29 cellular contexts compared by ENCODE assay signal in the genomic region with DNA sequence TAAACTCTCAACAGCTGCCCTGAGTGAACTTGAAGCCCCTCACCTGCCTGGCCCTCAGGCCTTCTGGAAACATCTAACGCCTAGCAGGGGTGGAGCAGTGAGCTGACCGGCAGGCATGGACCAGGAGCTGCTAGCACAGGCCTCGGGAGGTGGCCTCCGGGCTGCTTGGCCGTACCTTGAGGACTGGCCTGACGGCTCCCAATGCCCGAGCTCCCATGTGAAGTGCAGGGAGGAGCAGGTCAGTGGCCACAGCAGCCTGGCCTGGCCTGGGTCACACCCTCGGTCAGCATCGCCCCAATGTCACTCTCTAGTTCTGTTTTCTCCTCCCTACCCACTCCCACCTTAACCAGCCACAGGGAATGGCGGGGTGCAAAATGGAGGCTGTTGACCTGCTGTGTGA. TPM values are rescaled to one million over a fixed set of nuclear protein-coding genes. Genes with fewer than 3 reads are reported as not detected.
DNase-seq lines count a peak whose midpoint lies in the region; ATAC-seq and TF ChIP-seq lines count a peak whose summit lies in the region.
"Had no signal": no experiment of that assay in that cellular context is flagged by ENCODE, and none has a peak within 500 bp of the region (broad histone marks: within the 10 kb centered on the region; RNA-seq: fewer than 3 reads in every experiment).

No MANE protein-coding gene starts in this region.

- H3F3A ChIP-seq in smooth muscle cell (ENCODE audit: low read depth), result peaks cover 3% of the 10 kb centered on the region

- no peak overlapping the region for H3K56ac ChIP-seq in IMR-90 (ENCODE audit: extremely low read depth, insufficient read depth, low read length)

- peak overlapping the region; percentile 36; the same call in 1 of the 2 replicates for H3K23ac ChIP-seq in IMR-90 (ENCODE audit: low read depth, low read length)

- no peaks in the 10 kb centered on the region for H3K27me3 ChIP-seq in IMR-90 (ENCODE audit: control insufficient read depth, insufficient read depth, low read length)
- H3K27me3 ChIP-seq in right lobe of liver, result no peaks in the 10 kb centered on the region
- H3K27me3 ChIP-seq in smooth muscle cell (ENCODE audit: low read depth), result no peaks in the 10 kb centered on the region
- H3K27me3 ChIP-seq: BLaER1, tibial artery had no signal

- H3K9me3 ChIP-seq in IMR-90 (ENCODE audit: control insufficient read depth, insufficient read depth, low read length), result no peaks in the 10 kb centered on the region
- H3K9me3 ChIP-seq in right lobe of liver, result no peaks in the 10 kb centered on the region
- H3K9me3 ChIP-seq in smooth muscle cell (replicated peaks; ENCODE audit: low read depth), result no peaks in the 10 kb centered on the region
- H3K9me3 ChIP-seq: BLaER1, SK-N-SH, tibial artery had no signal

- H2AFZ ChIP-seq in IMR-90 (replicated peaks; ENCODE audit: low read length, poor library complexity) (peak overlapping the region; percentile 17), smooth muscle cell (ENCODE audit: low read depth) (no peak overlapping the region)

- H3K18ac ChIP-seq in IMR-90 (ENCODE audit: low read depth, low read length), result peak overlapping the region; percentile 66; the same call in 1 of the 2 replicates

- H3K4me3 Mint-ChIP-seq in dendritic cell treated with granulocyte-macrophage colony-stimulating factor and Interleukin-4, amounts not matched to agents 40 ng/mL and 50 ng/mL, for 4 days, result no peak overlapping the region
- H3K4me3 Mint-ChIP-seq in activated CD4-positive, alpha-beta memory T cell treated with anti-CD3 and anti-CD28 coated beads for 36 hours, result no peak overlapping the region
- H3K4me3 Mint-ChIP-seq: activated CD8-positive, alpha-beta T cell treated with anti-CD3 and anti-CD28 coated beads, Interleukin-2, amount 10 ng/mL, durations not matched to agents 7 days and 5 days; activated naive CD8-positive, alpha-beta T cell; neural crest cell; T-helper 17 cell had no signal

- H2BK5ac ChIP-seq in IMR-90 (ENCODE audit: low read depth, low read length, poor library complexity, severe bottlenecking), result peak overlapping the region; percentile 70

- peak overlapping the region; percentile 65 for H3K27ac Mint-ChIP-seq in dendritic cell treated with granulocyte-macrophage colony-stimulating factor and Interleukin-4, amounts not matched to agents 40 ng/mL and 50 ng/mL, for 4 days
- no peak overlapping the region for H3K27ac Mint-ChIP-seq in activated CD4-positive, alpha-beta memory T cell treated with anti-CD3 and anti-CD28 coated beads for 36 hours
- H3K27ac Mint-ChIP-seq: activated CD8-positive, alpha-beta T cell treated with anti-CD3 and anti-CD28 coated beads, Interleukin-2, amount 10 ng/mL, durations not matched to agents 7 days and 5 days; activated naive CD8-positive, alpha-beta T cell; T-helper 17 cell had no signal

- TF ChIP-seq CTCF in IMR-90 (conservative IDR thresholded peaks at IDR 0.05; ENCODE audit: low read depth, low read length), result no peak
- TF ChIP-seq CTCF in right lobe of liver (IDR thresholded peaks at IDR 0.05), result no peak
- TF ChIP-seq CTCF in smooth muscle cell (IDR thresholded peaks at IDR 0.05; ENCODE audit: borderline replicate concordance, insufficient read depth, poor library complexity, severe bottlenecking), result no peak
- no peak for TF ChIP-seq CTCF in omental fat pad (IDR thresholded peaks at IDR 0.05)

- intact Hi-C loops in IMR-90 (cut with micrococcal nuclease) (loop anchor here (5.0 kb wide), 1 partner anchor 108 kb away; no protein-coding TSS in a partner anchor), right lobe of liver (cut with DNase I) (no loop called here)
- intact Hi-C loops in dendritic cell treated with granulocyte-macrophage colony-stimulating factor and Interleukin-4, amounts not matched to agents 40 ng/mL and 50 ng/mL, for 4 days (cut with micrococcal nuclease), result no loop called here
- intact Hi-C loops in activated CD4-positive, alpha-beta memory T cell treated with anti-CD3 and anti-CD28 coated beads for 36 hours (cut with micrococcal nuclease), result no loop called here

- H2BK20ac ChIP-seq in IMR-90 (ENCODE audit: low read depth, low read length), result peak overlapping the region; percentile 47

- H3K9me3 Mint-ChIP-seq in dendritic cell treated with granulocyte-macrophage colony-stimulating factor and Interleukin-4, amounts not matched to agents 40 ng/mL and 50 ng/mL, for 4 days, result no peaks in the 10 kb centered on the region
- no peaks in the 10 kb centered on the region for H3K9me3 Mint-ChIP-seq in activated CD4-positive, alpha-beta memory T cell treated with anti-CD3 and anti-CD28 coated beads for 36 hours
- H3K9me3 Mint-ChIP-seq: neural crest cell had no signal

- H3K36me3 Mint-ChIP-seq in dendritic cell treated with granulocyte-macrophage colony-stimulating factor and Interleukin-4, amounts not matched to agents 40 ng/mL and 50 ng/mL, for 4 days (ENCODE audit: low read depth), result peaks cover 3% of the 10 kb centered on the region
- H3K36me3 Mint-ChIP-seq in activated CD4-positive, alpha-beta memory T cell treated with anti-CD3 and anti-CD28 coated beads for 36 hours, result no peaks in the 10 kb centered on the region
- H3K36me3 Mint-ChIP-seq: activated naive CD8-positive, alpha-beta T cell had no signal

- DNase-seq in IMR-90 (no peak), right lobe of liver (no peak), smooth muscle cell (lab: John Stamatoyannopoulos, UW; ENCODE audit: unreplicated experiment) (no peak), omental fat pad (ENCODE audit: low spot score) (no peak)
- DNase-seq in activated CD4-positive, alpha-beta memory T cell treated with anti-CD3 and anti-CD28 coated beads for 36 hours, result no peak
- DNase-seq: ACHN; activated CD4-positive, alpha-beta T cell treated with anti-CD3 and anti-CD28 coated beads for 1 hour; activated CD8-positive, alpha-beta T cell treated with anti-CD3 and anti-CD28 coated beads, Interleukin-2, amount 10 ng/mL, durations not matched to agents 7 days and 5 days; activated effector memory CD4-positive, alpha-beta T cell treated with Interleukin-2 at 50 U/mL for 16 hours; anterior cingulate cortex; central memory CD4-positive, alpha-beta T cell; dermis blood vessel endothelial cell; DMS53; GDM1; NCI-H1436; NCI-H2081 treated with DMSO at 0.1 percent for 48 hours; NCI-H774; SK-N-SH; stimulated activated CD4-positive, alpha-beta T cell treated with anti-CD3 and anti-CD28 coated beads, Interleukin-1b, Interleukin-23, amount 100 ng/mL, for 48 hours; stimulated activated CD8-positive, alpha-beta memory T cell treated with anti-CD3 and anti-CD28 coated beads, Interleukin-4, amount 100 ng/mL, for 48 hours; T-helper 17 cell; tibial artery had no signal

- peak overlapping the region; percentile 74; the same call in 1 of the 2 replicates for H2BK120ac ChIP-seq in IMR-90 (ENCODE audit: low read depth, low read length)

- peak overlapping the region; percentile 39; the same call in 1 of the 3 replicates for H2BK15ac ChIP-seq in IMR-90 (ENCODE audit: low read depth, low read length)

- peak overlapping the region; percentile 88 for H4K5ac ChIP-seq in IMR-90 (ENCODE audit: low read depth, low read length)

- POLR2A ChIA-PET in IMR-90 (lab: Charles Lee; ENCODE audit: unreplicated experiment), result no interaction called here
- POLR2A ChIA-PET in activated CD4-positive, alpha-beta memory T cell treated with anti-CD3 and anti-CD28 coated beads for 36 hours (lab: Charles Lee), result no interaction called here

- TF ChIP-seq RAD21 in IMR-90 (IDR thresholded peaks at IDR 0.05; ENCODE audit: low read length), result no peak

- H2AK9ac ChIP-seq in IMR-90 (replicated peaks; ENCODE audit: low read depth, low read length, poor library complexity), result peak overlapping the region; percentile 79

- H3K79me2 ChIP-seq in smooth muscle cell (ENCODE audit: low read depth), result peaks cover 98% of the 10 kb centered on the region

- ATAC-seq in IMR-90 (ENCODE audit: low read depth) (no peak), right lobe of liver (peak in 3 of 4 donors; percentile 24 to 53 (median 26)), omental fat pad (ENCODE audit: low FRiP score) (no peak), GM18511 (IDR thresholded peaks at IDR 0.05; ENCODE audit: unreplicated experiment) (no peak)
- ATAC-seq: activated CD8-positive, alpha-beta T cell treated with anti-CD3 and anti-CD28 coated beads, Interleukin-2, amount 10 ng/mL, durations not matched to agents 7 days and 5 days; HCT116; T-helper 17 cell had no signal

- H3K36me3 ChIP-seq in IMR-90 (ENCODE audit: control insufficient read depth, insufficient read depth, low read length) (peaks cover 5% of the 10 kb centered on the region), right lobe of liver (no peaks in the 10 kb centered on the region), smooth muscle cell (ENCODE audit: low read depth) (no peaks in the 10 kb centered on the region)
- H3K36me3 ChIP-seq: BLaER1, tibial artery had no signal

- H3K4me2 ChIP-seq in IMR-90 (ENCODE audit: low read depth, low read length), result no peak overlapping the region
- peak overlapping the region; percentile 21 for H3K4me2 ChIP-seq in smooth muscle cell
- H3K4me2 ChIP-seq: BLaER1, SK-N-SH had no signal

- 90% methylated on average over 6 of the region's 10 CpGs; no CpG with 5 or more reads in 1 of the 2 experiments for WGBS in IMR-90 (ENCODE audit: extremely low coverage in 2 of 2, insufficient read length in 1 of 2), 2 experiments
- WGBS in right lobe of liver (ENCODE audit: insufficient coverage, low coverage, low lambda C conversion rate, missing lambda C conversion rate), result 58% methylated on average over 3 of the region's 10 CpGs
- WGBS in smooth muscle cell (ENCODE audit: low lambda C conversion rate), result 93% methylated on average over 10 of the region's 10 CpGs

- peaks cover 26 to 87% of the 10 kb centered on the region in 2 experiments for H3K79me1 ChIP-seq in IMR-90 (ENCODE audit: low read depth in 1 of 2, low read length in 2 of 2)

- H3K27ac ChIP-seq in IMR-90 (ENCODE audit: insufficient read depth, low read length) (peak overlapping the region; percentile 77; the same call in 1 of the 2 replicates), right lobe of liver (peak overlapping the region in 1 of 3 donors; percentile 43), smooth muscle cell (ENCODE audit: low read depth) (peak overlapping the region; percentile 60)
- H3K27ac ChIP-seq: BLaER1, tibial artery had no signal

- H3K4me1 ChIP-seq in IMR-90 (ENCODE audit: control insufficient read depth, insufficient read depth, low read length), result peaks cover 60% of the 10 kb centered on the region
- no peaks in the 10 kb centered on the region for H3K4me1 ChIP-seq in right lobe of liver
- H3K4me1 ChIP-seq in smooth muscle cell (ENCODE audit: low read depth), result peaks cover 14% of the 10 kb centered on the region
- H3K4me1 ChIP-seq: BLaER1, tibial artery had no signal

- peaks cover 50% of the 10 kb centered on the region for H3K9me1 ChIP-seq in IMR-90 (ENCODE audit: insufficient read depth, low read length)

- BruUV-seq in IMR-90 (replicated peaks; lab: Mats Ljungman, UMichigan), result no TSS peak

- H4K20me1 ChIP-seq in IMR-90 (ENCODE audit: insufficient read depth, low read length) (peaks cover 30% of the 10 kb centered on the region), smooth muscle cell (ENCODE audit: low read depth) (peaks cover 88% of the 10 kb centered on the region)

- H2AK5ac ChIP-seq in IMR-90 (ENCODE audit: low read depth, low read length), result peak overlapping the region; percentile 90

- peak overlapping the region; percentile 53 for H4K91ac ChIP-seq in IMR-90 (ENCODE audit: insufficient read depth, low read depth, low read length)

- peaks cover 49% of the 10 kb centered on the region for H3K4me1 Mint-ChIP-seq in dendritic cell treated with granulocyte-macrophage colony-stimulating factor and Interleukin-4, amounts not matched to agents 40 ng/mL and 50 ng/mL, for 4 days (ENCODE audit: low read depth)
- H3K4me1 Mint-ChIP-seq in activated CD4-positive, alpha-beta memory T cell treated with anti-CD3 and anti-CD28 coated beads for 36 hours (ENCODE audit: low read depth), result peaks cover 3% of the 10 kb centered on the region
- H3K4me1 Mint-ChIP-seq: neural crest cell had no signal

- H3K14ac ChIP-seq in IMR-90 (replicated peaks; ENCODE audit: low read depth, low read length), result peak overlapping the region; percentile 35; the same call in 1 of the 2 replicates

- H3K27me3 Mint-ChIP-seq in dendritic cell treated with granulocyte-macrophage colony-stimulating factor and Interleukin-4, amounts not matched to agents 40 ng/mL and 50 ng/mL, for 4 days, result no peaks in the 10 kb centered on the region
- no peaks in the 10 kb centered on the region for H3K27me3 Mint-ChIP-seq in activated CD4-positive, alpha-beta memory T cell treated with anti-CD3 and anti-CD28 coated beads for 36 hours

- no peak overlapping the region for H3K9ac ChIP-seq in IMR-90 (ENCODE audit: low read depth, low read length)
- no peak overlapping the region for H3K9ac ChIP-seq in smooth muscle cell (ENCODE audit: low read depth)
- H3K9ac ChIP-seq: BLaER1, SK-N-SH had no signal

- H3K4me3 ChIP-seq in IMR-90 (ENCODE audit: insufficient read depth, low read depth, low read length), result no peak overlapping the region
- H3K4me3 ChIP-seq in right lobe of liver, result no peak overlapping the region
- no peak overlapping the region for H3K4me3 ChIP-seq in smooth muscle cell
- H3K4me3 ChIP-seq: BLaER1, lung, tibial artery had no signal

- H3K4ac ChIP-seq in IMR-90 (ENCODE audit: low read depth, low read length), result peak overlapping the region; percentile 84

- CTCF ChIA-PET in IMR-90 (lab: Yijun Ruan, JAX), result interaction anchor here (1.0 kb wide), 1 partner anchor 8 kb away, joined by 10 read pairs; no protein-coding TSS in a partner anchor
- CTCF ChIA-PET in activated CD4-positive, alpha-beta memory T cell treated with anti-CD3 and anti-CD28 coated beads for 36 hours (lab: Charles Lee), result no interaction called here

- peak overlapping the region; percentile 6 to 75; a peak in 3 of 4 replicates for H4K8ac ChIP-seq in IMR-90 (ENCODE audit: low read depth in 2 of 2, low read length in 2 of 2)

- in situ Hi-C loops in IMR-90 (cut with MboI; ENCODE audit: low sequenced_read_pairs), result loop anchor here (25.0 kb wide), 1 partner anchor 1032 kb away; no protein-coding TSS in a partner anchor

- dilution Hi-C loops in IMR-90 (cut with HindIII; ENCODE audit: low sequenced_read_pairs, unreplicated experiment), result no loop called here

- TF ChIP-seq POLR2A in IMR-90 (IDR thresholded peaks at IDR 0.05; ENCODE audit: low read depth, low read length), result no peak
- no peak for TF ChIP-seq POLR2A in right lobe of liver (IDR thresholded peaks at IDR 0.05)

RNA-seq across cellular contexts. Expression of gene TSHZ3, which starts 19.0 kb away (rescaled TPM):
- total RNA-seq in IMR-90 (2012; rRNA removed) (7.8 and 8.1 TPM in 2 replicates), right lobe of liver (1 to 10 TPM; 1.2 to 1.6 (median 1.3) TPM), smooth muscle cell (19.6 and 23.7 TPM in 2 replicates), omental fat pad (10 to 100 TPM in 3 of 4 donors, 1 to 10 TPM in 1; 6.3 to 10.6 (median 10.4) TPM)
- polyA plus RNA-seq in IMR-90 (2012; rRNA removed) (12.6 and 13.0 TPM in 2 replicates), smooth muscle cell (20.5 and 21.8 TPM in 2 replicates)
- 5.5 and 10.2 TPM in 2 replicates for polyA plus RNA-seq in IMR-90 (2012; cell fraction: cytosol; rRNA removed)
- polyA plus RNA-seq in IMR-90 (2012; cell fraction: nucleus; rRNA removed; ENCODE audit: low replicate concordance), result 29.6 and 33.4 TPM in 2 replicates
- 1 to 10 TPM; 1.6 to 2.6 TPM for total RNA-seq in activated CD4-positive, alpha-beta memory T cell treated with anti-CD3 and anti-CD28 coated beads for 36 hours

Comparison
In these comparisons a context has a peak if more than half of its experiments do, and no peak if none do; other contexts are left out.
1. ATAC-seq: peak in right lobe of liver (3 of 4); none in IMR-90 (single experiment), omental fat pad (single experiment) and GM18511 (single experiment).